16 cellular contexts compared by ENCODE assay signal in the genomic region with DNA sequence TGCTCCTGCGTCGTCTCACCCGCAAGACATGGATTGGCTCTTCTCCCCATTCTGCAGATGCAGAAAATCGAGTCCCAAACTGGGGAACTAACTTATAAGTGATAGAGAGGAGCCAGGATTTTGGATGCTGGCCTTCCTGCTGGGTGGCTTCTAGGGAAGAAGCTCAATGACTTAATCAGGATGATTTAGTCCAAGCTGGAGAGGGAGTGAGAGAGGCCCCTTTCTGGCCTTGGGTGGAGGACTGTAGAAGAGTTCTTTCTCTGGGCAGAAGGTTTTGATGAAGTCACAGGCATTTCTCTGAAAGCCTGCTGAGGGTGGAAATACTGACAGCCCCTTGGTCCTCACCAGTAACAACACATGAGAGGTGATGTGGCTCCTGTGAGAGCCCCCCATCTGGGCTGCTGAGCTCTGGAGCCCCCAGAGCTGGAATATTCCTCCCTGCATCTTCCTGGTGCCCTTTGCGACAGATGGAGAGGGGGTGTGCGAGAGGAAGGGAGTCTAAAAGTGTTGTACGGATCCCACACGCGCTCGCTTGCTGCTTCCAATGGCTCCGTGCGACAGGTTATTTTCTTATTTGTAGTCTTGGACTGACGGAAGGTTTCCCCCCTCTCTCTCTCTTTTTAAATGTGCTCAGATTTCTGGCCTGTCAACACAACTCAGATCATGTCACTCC. TPM values are rescaled to one million over a fixed set of nuclear protein-coding genes. Genes with fewer than 3 reads are reported as not detected.
DNase-seq lines count a peak whose midpoint lies in the region; ATAC-seq and TF ChIP-seq lines count a peak whose summit lies in the region.
"Had no signal": no experiment of that assay in that cellular context is flagged by ENCODE, and none has a peak within 500 bp of the region (broad histone marks: within the 10 kb centered on the region; RNA-seq: fewer than 3 reads in every experiment).

No MANE protein-coding gene starts in this region.

- H3K4me1 Mint-ChIP-seq in dendritic cell treated with granulocyte-macrophage colony-stimulating factor and Interleukin-4, amounts not matched to agents 40 ng/mL and 50 ng/mL, for 4 days (ENCODE audit: low read depth) = peaks cover 79% of the 10 kb centered on the region
- H3K4me1 Mint-ChIP-seq in nephron = peaks cover 49% of the 10 kb centered on the region

- H4K20me1 ChIP-seq in Karpas-422 (ENCODE audit: insufficient read depth, low read depth, low read length) = peaks cover 3% of the 10 kb centered on the region; the same call in 1 of the 2 replicates

- no TSS peak for BruUV-seq in A673 (replicated peaks; lab: Mats Ljungman, UMichigan)

- H3K9me3 ChIP-seq in A673 (ENCODE audit: low read depth, low read length, poor library complexity, severe bottlenecking) (no peaks in the 10 kb centered on the region), Karpas-422 (ENCODE audit: low read length) (no peaks in the 10 kb centered on the region)
- H3K9me3 ChIP-seq in effector memory CD4-positive, alpha-beta T cell (ENCODE audit: control insufficient read depth, low read length) = no peaks in the 10 kb centered on the region

- intact Hi-C loops in A673 (cut with micrococcal nuclease; ENCODE audit: unreplicated experiment) = no loop called here
- intact Hi-C loops in dendritic cell treated with granulocyte-macrophage colony-stimulating factor and Interleukin-4, amounts not matched to agents 40 ng/mL and 50 ng/mL, for 4 days (cut with micrococcal nuclease) = loop anchor here (5.0 kb wide), 1 partner anchor 56 kb away; no protein-coding TSS in a partner anchor

- H3K79me2 ChIP-seq in Karpas-422 (ENCODE audit: low read length) = no peaks in the 10 kb centered on the region

- no peak for DNase-seq in A673 (ENCODE audit: low spot score)
- no peak for DNase-seq in Karpas-422
- DNase-seq in LoVo (ENCODE audit: low spot score) = no peak
- no peak for DNase-seq in effector memory CD4-positive, alpha-beta T cell
- no peak for DNase-seq in NCI-H2081 (lab: John Stamatoyannopoulos, UW)
- DNase-seq: activated naive CD4-positive, alpha-beta T cell; DND-41; H7; NCI-H1048 had no signal

- peaks cover 42% of the 10 kb centered on the region for H3K4me1 ChIP-seq in A673 (ENCODE audit: insufficient read depth, low read length, poor library complexity, severe bottlenecking)
- peaks cover 41% of the 10 kb centered on the region for H3K4me1 ChIP-seq in Karpas-422 (ENCODE audit: low read length)
- H3K4me1 ChIP-seq in effector memory CD4-positive, alpha-beta T cell (ENCODE audit: control insufficient read depth, insufficient read depth, low read length, poor library complexity, severe bottlenecking) = no peaks in the 10 kb centered on the region

- peak overlapping the region; percentile 60 for H3K27ac ChIP-seq in A673 (ENCODE audit: low read depth, low read length, poor library complexity, severe bottlenecking)
- H3K27ac ChIP-seq in Karpas-422 (ENCODE audit: low read length) = no peak overlapping the region
- H3K27ac ChIP-seq in effector memory CD4-positive, alpha-beta T cell (ENCODE audit: insufficient read depth, low read length, poor library complexity, severe bottlenecking) = no peak overlapping the region

- H3K4me3 ChIP-seq in A673 (ENCODE audit: low read depth, low read length, poor library complexity, severe bottlenecking) = peak overlapping the region; percentile 88
- no peak overlapping the region for H3K4me3 ChIP-seq in Karpas-422 (ENCODE audit: low read length)
- no peak overlapping the region for H3K4me3 ChIP-seq in effector memory CD4-positive, alpha-beta T cell (ENCODE audit: insufficient read depth, low read depth, low read length, poor library complexity, severe bottlenecking)
- H3K4me3 ChIP-seq: smooth muscle cell had no signal

- no peak for ATAC-seq in GM18870 (IDR thresholded peaks at IDR 0.05; ENCODE audit: unreplicated experiment)
- ATAC-seq: natural killer cell treated with Interleukin-12 subunit alpha and Interleukin-12 subunit beta and Interleukin-15 and Interleukin-18, amount 100 ng/mL, for 72 hours; Panc1 had no signal

- no peaks in the 10 kb centered on the region for H3K27me3 Mint-ChIP-seq in dendritic cell treated with granulocyte-macrophage colony-stimulating factor and Interleukin-4, amounts not matched to agents 40 ng/mL and 50 ng/mL, for 4 days
- H3K27me3 Mint-ChIP-seq in nephron (ENCODE audit: low read depth) = peaks cover 43% of the 10 kb centered on the region

- H3K4me3 Mint-ChIP-seq in dendritic cell treated with granulocyte-macrophage colony-stimulating factor and Interleukin-4, amounts not matched to agents 40 ng/mL and 50 ng/mL, for 4 days = peak overlapping the region; percentile 97
- peak overlapping the region; percentile 0 to 56 (median 10) for H3K4me3 Mint-ChIP-seq in nephron
- H3K4me3 Mint-ChIP-seq: natural killer cell treated with Interleukin-12 subunit alpha and Interleukin-12 subunit beta and Interleukin-15 and Interleukin-18, amount 100 ng/mL, for 72 hours; T-helper 2 cell treated with Interferon-gamma antibody and Interleukin-4, amounts not matched to agents 5 μg/mL and 100 μg/mL, for 36 hours had no signal

- POLR2A ChIA-PET in A673 (lab: Charles Lee; ENCODE audit: low non-redundant PET) = no interaction called here

- no peak overlapping the region for H3K9ac ChIP-seq in Karpas-422 (ENCODE audit: low read length)

- H3K4me2 ChIP-seq in Karpas-422 (ENCODE audit: low read depth, low read length, poor library complexity, severe bottlenecking) = peak overlapping the region; percentile 66
- H3K4me2 ChIP-seq: smooth muscle cell had no signal

- H3K36me3 ChIP-seq in A673 (ENCODE audit: insufficient read depth, low read length, poor library complexity, severe bottlenecking) (peaks cover 14% of the 10 kb centered on the region), Karpas-422 (ENCODE audit: insufficient read depth, low read length) (no peaks in the 10 kb centered on the region)
- no peaks in the 10 kb centered on the region for H3K36me3 ChIP-seq in effector memory CD4-positive, alpha-beta T cell (ENCODE audit: control insufficient read depth, insufficient read depth, low read length)

- H3K36me3 Mint-ChIP-seq in dendritic cell treated with granulocyte-macrophage colony-stimulating factor and Interleukin-4, amounts not matched to agents 40 ng/mL and 50 ng/mL, for 4 days (ENCODE audit: low read depth) = peaks cover 97% of the 10 kb centered on the region
- H3K36me3 Mint-ChIP-seq in nephron (ENCODE audit: low read depth) = peaks cover 3% of the 10 kb centered on the region
- H3K36me3 Mint-ChIP-seq: natural killer cell treated with Interleukin-12 subunit alpha and Interleukin-12 subunit beta and Interleukin-15 and Interleukin-18, amount 100 ng/mL, for 72 hours had no signal

- CTCF ChIA-PET in A673 (lab: Charles Lee) = interaction anchor here (0.6 kb wide), 1 partner anchor 1126 kb away, joined by 5 read pairs; no protein-coding TSS in a partner anchor

- no peak for TF ChIP-seq CTCF in A673 (conservative IDR thresholded peaks at IDR 0.05; ENCODE audit: low read depth, low read length)
- no peak for TF ChIP-seq CTCF in nephron (IDR thresholded peaks at IDR 0.05; ENCODE audit: unreplicated experiment in 3 of 3)

- no peaks in the 10 kb centered on the region for H3K9me3 Mint-ChIP-seq in dendritic cell treated with granulocyte-macrophage colony-stimulating factor and Interleukin-4, amounts not matched to agents 40 ng/mL and 50 ng/mL, for 4 days
- H3K9me3 Mint-ChIP-seq in nephron = no peaks in the 10 kb centered on the region
- H3K9me3 Mint-ChIP-seq: natural killer cell treated with Interleukin-12 subunit alpha and Interleukin-12 subunit beta and Interleukin-15 and Interleukin-18, amount 100 ng/mL, for 72 hours; T-helper 2 cell treated with Interferon-gamma antibody and Interleukin-4, amounts not matched to agents 5 μg/mL and 100 μg/mL, for 36 hours had no signal

- no peaks in the 10 kb centered on the region for H3K27me3 ChIP-seq in A673 (replicated peaks; ENCODE audit: insufficient read depth, low read depth, low read length, poor library complexity)
- H3K27me3 ChIP-seq in Karpas-422 (ENCODE audit: low read length) = no peaks in the 10 kb centered on the region
- peaks cover 23% of the 10 kb centered on the region for H3K27me3 ChIP-seq in effector memory CD4-positive, alpha-beta T cell (replicated peaks; ENCODE audit: control insufficient read depth, insufficient read depth, low read length, poor library complexity, severe bottlenecking)

- H2AFZ ChIP-seq in Karpas-422 (ENCODE audit: low read length) = no peak overlapping the region

- H3K27ac Mint-ChIP-seq in dendritic cell treated with granulocyte-macrophage colony-stimulating factor and Interleukin-4, amounts not matched to agents 40 ng/mL and 50 ng/mL, for 4 days = peak overlapping the region; percentile 98
- peak overlapping the region; percentile 59 to 89 (median 74) for H3K27ac Mint-ChIP-seq in nephron
- H3K27ac Mint-ChIP-seq: natural killer cell treated with Interleukin-12 subunit alpha and Interleukin-12 subunit beta and Interleukin-15 and Interleukin-18, amount 100 ng/mL, for 72 hours; T-helper 2 cell treated with Interferon-gamma antibody and Interleukin-4, amounts not matched to agents 5 μg/mL and 100 μg/mL, for 36 hours had no signal

- H3K9me2 ChIP-seq in Karpas-422 (replicated peaks; ENCODE audit: insufficient read depth, low read length) = no peaks in the 10 kb centered on the region

RNA-seq across cellular contexts. Expression of a gene that starts 3.4 kb away (rescaled TPM):
- total RNA-seq in A673 (2021) = 81.0 and 81.2 TPM in 2 replicates
- total RNA-seq in Karpas-422 (2014; rRNA removed; shearing (Covaris generic); ENCODE audit: low replicate concordance) = 0.30 and 0.36 TPM in 2 replicates

Comparison
In these comparisons a context has a peak if more than half of its experiments do, and no peak if none do; other contexts are left out.
1. RNA of a gene that starts 3.4 kb away (total RNA-seq): 81.0 to 81.2 TPM in A673; 0.30 to 0.36 TPM in Karpas-422; every median in the first group is over 10 times any median in the second.